24 cellular contexts compared by ENCODE assay signal in genomic region chr4:16616981-16617380, GRCh38.
"Had no signal": no experiment of that assay in that cellular context is flagged by ENCODE, and none has a peak within 500 bp of the region (broad histone marks: within the 10 kb centered on the region; RNA-seq: fewer than 3 reads in every experiment).

No MANE protein-coding gene starts in this region.

- H3K27me3 Mint-ChIP-seq: stimulated activated naive CD8-positive, alpha-beta T cell treated with anti-CD3 and anti-CD28 coated beads, Interleukin-15, amount 100 ng/mL, for 72 hours had no signal

- H3K27me3 ChIP-seq: esophagus muscularis mucosa, heart left ventricle, ovary, transverse colon, vagina had no signal

- H3K27ac Mint-ChIP-seq: activated naive CD8-positive, alpha-beta T cell treated with anti-CD3 and anti-CD28 coated beads for 36 hours; activated T-helper 2 cell treated with anti-CD3 and anti-CD28 coated beads, Interferon-gamma antibody, Interleukin-2, Interleukin-4, amounts not matched to agents 10 μg/mL and 5 μg/mL and 100 μg/mL, durations not matched to agents 14 hours and 24 hours and 36 hours; naive thymus-derived CD4-positive, alpha-beta T cell; stimulated activated effector memory CD8-positive, alpha-beta T cell treated with anti-CD3 and anti-CD28 coated beads, Interleukin-12 subunit alpha, Interleukin-12 subunit beta, amount 100 ng/mL, for 72 hours; stimulated activated naive CD8-positive, alpha-beta T cell treated with anti-CD3 and anti-CD28 coated beads, Interleukin-15, amount 100 ng/mL, for 72 hours; T-helper 1 cell treated with Interleukin-12 subunit alpha and Interleukin-12 subunit beta and Interleukin-4 antibody, amounts not matched to agents 30 μg/mL and 1 μg/mL, for 36 hours; WTC11 had no signal

- H3K27ac ChIP-seq: coronary artery, esophagus muscularis mucosa, heart left ventricle, lower lobe of right lung, ovary, psoas muscle, transverse colon, vagina had no signal

- H3K4me3 ChIP-seq: coronary artery, heart left ventricle, lower lobe of right lung, psoas muscle, transverse colon, vagina had no signal

- H3K4me3 Mint-ChIP-seq: activated naive CD8-positive, alpha-beta T cell treated with anti-CD3 and anti-CD28 coated beads for 36 hours; activated T-cell treated with anti-CD3 and anti-CD28 coated beads, Interleukin-2, amount 50 U/mL, for 4 hours; naive thymus-derived CD4-positive, alpha-beta T cell; stimulated activated effector memory CD8-positive, alpha-beta T cell treated with anti-CD3 and anti-CD28 coated beads, Interleukin-12 subunit alpha, Interleukin-12 subunit beta, amount 100 ng/mL, for 72 hours; stimulated activated naive CD8-positive, alpha-beta T cell treated with anti-CD3 and anti-CD28 coated beads, Interleukin-15, amount 100 ng/mL, for 72 hours; T-helper 1 cell treated with Interleukin-12 subunit alpha and Interleukin-12 subunit beta and Interleukin-4 antibody, amounts not matched to agents 30 μg/mL and 1 μg/mL, for 36 hours; WTC11 had no signal

- H3K4me1 Mint-ChIP-seq: activated naive CD8-positive, alpha-beta T cell treated with anti-CD3 and anti-CD28 coated beads for 36 hours; naive thymus-derived CD4-positive, alpha-beta T cell; stimulated activated effector memory CD8-positive, alpha-beta T cell treated with anti-CD3 and anti-CD28 coated beads, Interleukin-12 subunit alpha, Interleukin-12 subunit beta, amount 100 ng/mL, for 72 hours; stimulated activated naive CD8-positive, alpha-beta T cell treated with anti-CD3 and anti-CD28 coated beads, Interleukin-15, amount 100 ng/mL, for 72 hours had no signal

- H3K36me3 ChIP-seq: esophagus muscularis mucosa, heart left ventricle, lower lobe of right lung, ovary, transverse colon, vagina had no signal

- H3K9me3 Mint-ChIP-seq: activated T-helper 2 cell treated with anti-CD3 and anti-CD28 coated beads, Interferon-gamma antibody, Interleukin-2, Interleukin-4, amounts not matched to agents 10 μg/mL and 5 μg/mL and 100 μg/mL, durations not matched to agents 14 hours and 24 hours and 36 hours had no signal

- DNase-seq: activated CD8-positive, alpha-beta memory T cell treated with anti-CD3 and anti-CD28 coated beads for 24 hours; activated CD8-positive, alpha-beta memory T cell treated with anti-CD3 and anti-CD28 coated beads, Interleukin-2, amount 50 U/mL, for 4 hours; activated naive CD4-positive, alpha-beta T cell; activated naive CD8-positive, alpha-beta T cell treated with anti-CD3 and anti-CD28 coated beads for 36 hours; activated T-cell treated with anti-CD3 and anti-CD28 coated beads, Interleukin-2, amount 50 U/mL, for 4 hours; amniotic stem cell; heart left ventricle; lower lobe of right lung; naive thymus-derived CD4-positive, alpha-beta T cell; ovary; psoas muscle; right cardiac atrium; stimulated activated CD4-positive, alpha-beta T cell treated with anti-CD3 and anti-CD28 coated beads, Interleukin-12 subunit alpha, Interleukin-12 subunit beta, amount 100 ng/mL, for 4 hours; stimulated activated naive CD8-positive, alpha-beta T cell treated with anti-CD3 and anti-CD28 coated beads, Interleukin-15, amount 100 ng/mL, for 72 hours; T1000; transverse colon had no signal

- H3K4me1 ChIP-seq: psoas muscle had no signal

- H3K36me3 Mint-ChIP-seq: activated naive CD8-positive, alpha-beta T cell treated with anti-CD3 and anti-CD28 coated beads for 36 hours; naive thymus-derived CD4-positive, alpha-beta T cell; stimulated activated effector memory CD8-positive, alpha-beta T cell treated with anti-CD3 and anti-CD28 coated beads, Interleukin-12 subunit alpha, Interleukin-12 subunit beta, amount 100 ng/mL, for 72 hours had no signal

- ATAC-seq: activated T-cell treated with anti-CD3 and anti-CD28 coated beads, Interleukin-2, amount 50 U/mL, for 4 hours; heart left ventricle; left lobe of liver; lower lobe of right lung; naive thymus-derived CD4-positive, alpha-beta T cell; psoas muscle; stimulated activated effector memory CD8-positive, alpha-beta T cell treated with anti-CD3 and anti-CD28 coated beads, Interleukin-12 subunit alpha, Interleukin-12 subunit beta, amount 100 ng/mL, for 72 hours; stimulated activated naive CD8-positive, alpha-beta T cell treated with anti-CD3 and anti-CD28 coated beads, Interleukin-15, amount 100 ng/mL, for 72 hours; WTC11 had no signal

- H3K9me3 ChIP-seq: esophagus muscularis mucosa, lower lobe of right lung, ovary, psoas muscle, transverse colon, vagina had no signal
